Comparison of ENCODE assay signal across 8 cellular contexts in genomic region chr20:33994624-33994913, GRCh38. TPM values are rescaled to one million over a fixed set of nuclear protein-coding genes. Genes with fewer than 3 reads are reported as not detected.
A peak's percentile ranks its signal among the peaks of the same experiment; 100 is the strongest.
DNase-seq lines count a peak whose midpoint lies in the region; ATAC-seq and TF ChIP-seq lines count a peak whose summit lies in the region.

No MANE protein-coding gene starts in this region.

- TF ChIP-seq CTCF in CD14-positive monocyte (IDR thresholded peaks at IDR 0.05), result no peak
- TF ChIP-seq CTCF in OCI-LY3 (IDR thresholded peaks at IDR 0.05; ENCODE audit: low read depth, low read length), result no peak

- no peak for ATAC-seq in HG02610 (IDR thresholded peaks at IDR 0.05; ENCODE audit: unreplicated experiment)

- H3K4me2 ChIP-seq in OCI-LY3 (ENCODE audit: low read length), result peak overlapping the region; percentile 89

- H3K4me3 ChIP-seq in OCI-LY3 (ENCODE audit: low read length) (peak overlapping the region; percentile 86), endocrine pancreas (ENCODE audit: control insufficient read depth, insufficient read depth, low read length) (peak overlapping the region; percentile 84), neuron (ENCODE audit: low read length) (peak overlapping the region; percentile 97)

- H3K9me3 ChIP-seq in OCI-LY3 (ENCODE audit: insufficient read depth, low read length) (no peaks in the 10 kb centered on the region), endocrine pancreas (ENCODE audit: control insufficient read depth, low read length) (no peaks in the 10 kb centered on the region), neuron (ENCODE audit: low read length) (no peaks in the 10 kb centered on the region)

- DNase-seq in CD14-positive monocyte (ENCODE audit: low spot score), result no peak
- DNase-seq in NCI-H2029 (lab: John Stamatoyannopoulos, UW), result no peak
- no peak for DNase-seq in AG08395 (ENCODE audit: low spot score)
- no peak for DNase-seq in retina

- H3K27ac Mint-ChIP-seq in CD14-positive monocyte, result peak overlapping the region; percentile 93 to 97 (median 94)

- peak overlapping the region; percentile 96 to 99 for H3K4me3 Mint-ChIP-seq in CD14-positive monocyte

- peaks cover 0 to 5% of the 10 kb centered on the region in 2 donors for H3K36me3 Mint-ChIP-seq in CD14-positive monocyte

- H3K79me2 ChIP-seq in OCI-LY3 (ENCODE audit: low read length), result peaks cover 69% of the 10 kb centered on the region

- H3K4me1 ChIP-seq in OCI-LY3 (ENCODE audit: low read length) (peaks cover 24% of the 10 kb centered on the region), endocrine pancreas (ENCODE audit: control insufficient read depth, insufficient read depth, low read length) (peaks cover 10% of the 10 kb centered on the region), neuron (ENCODE audit: insufficient read depth, low read length) (peaks cover 32% of the 10 kb centered on the region)

- no peak overlapping the region for H2AFZ ChIP-seq in OCI-LY3 (ENCODE audit: low read depth, low read length)
- H2AFZ ChIP-seq in neuron (ENCODE audit: low read depth, low read length), result no peak overlapping the region

- peaks cover 49% of the 10 kb centered on the region for H4K20me1 ChIP-seq in OCI-LY3 (ENCODE audit: insufficient read depth, low read length)

- H3K27me3 Mint-ChIP-seq in CD14-positive monocyte (ENCODE audit: low read depth in 3 of 3), result peaks cover 0 to 7% (median 1%) of the 10 kb centered on the region in 3 donors

- H3K36me3 ChIP-seq in OCI-LY3 (replicated peaks; ENCODE audit: low read depth, low read length), result peaks cover 15% of the 10 kb centered on the region
- H3K36me3 ChIP-seq in endocrine pancreas (ENCODE audit: control insufficient read depth, insufficient read depth, low read length), result no peaks in the 10 kb centered on the region
- peaks cover 6% of the 10 kb centered on the region for H3K36me3 ChIP-seq in neuron (ENCODE audit: insufficient read depth, low read length)

- intact Hi-C loops in CD14-positive monocyte (cut with micrococcal nuclease), result loop anchor here (5.0 to 10.0 kb wide), 8 partner anchors 120 to 1623 kb away; partner anchors contain the start of genes C20orf144 (in 2 of the 2), ACTL10 (in 1 of the 2), AHCY (in 1 of the 2) and CBFA2T2 (in 1 of the 2)

- peak overlapping the region; percentile 76 for H3K27ac ChIP-seq in OCI-LY3 (ENCODE audit: low read length)

- H3K9me3 Mint-ChIP-seq in CD14-positive monocyte, result peaks cover 0 to 3% (median 0%) of the 10 kb centered on the region in 7 donors

- H3K27me3 ChIP-seq in OCI-LY3 (ENCODE audit: low read depth, low read length), result no peaks in the 10 kb centered on the region
- H3K27me3 ChIP-seq in endocrine pancreas (ENCODE audit: control insufficient read depth, insufficient read depth, low read length), result no peaks in the 10 kb centered on the region
- H3K27me3 ChIP-seq in neuron (ENCODE audit: insufficient read depth, low read length), result no peaks in the 10 kb centered on the region

- H3K4me1 Mint-ChIP-seq in CD14-positive monocyte, result peaks cover 65% of the 10 kb centered on the region

- H3K9ac ChIP-seq in OCI-LY3 (ENCODE audit: low read length), result peak overlapping the region; percentile 94
- H3K9ac ChIP-seq in endocrine pancreas (ENCODE audit: control insufficient read depth, insufficient read depth, low read length), result peak overlapping the region; percentile 87

RNA-seq across cellular contexts. Expression of gene RALY, which starts 0.9 kb away (rescaled TPM):
- 100 to 1,000 TPM; 152 to 154 TPM for polyA plus RNA-seq in CD14-positive monocyte
